Comparison of ENCODE assay signal across 25 cellular contexts in the genomic region with DNA sequence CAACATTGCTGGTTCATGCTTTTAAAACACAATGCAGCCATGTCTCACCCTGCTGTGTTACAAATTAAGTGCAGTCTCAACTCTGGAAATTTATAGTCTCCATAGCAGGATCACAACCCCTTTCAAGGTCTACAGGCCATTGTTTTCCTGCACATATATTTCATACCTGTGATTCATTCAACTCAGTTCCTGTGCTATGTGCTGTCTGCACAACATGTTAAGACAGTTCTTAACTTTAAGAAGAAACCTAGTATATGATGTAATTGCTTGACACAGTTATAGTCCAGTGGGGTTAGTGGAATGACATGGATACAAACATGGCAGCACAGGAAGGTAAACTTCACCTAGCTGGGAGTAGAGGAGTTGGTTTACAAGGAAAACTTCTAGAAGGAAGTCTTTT.
"Had no signal": no experiment of that assay in that cellular context is flagged by ENCODE, and none has a peak within 500 bp of the region (broad histone marks: within the 10 kb centered on the region; RNA-seq: fewer than 3 reads in every experiment).

No MANE protein-coding gene starts in this region.

- H3K36me3 ChIP-seq: left lung, lower lobe of right lung, ovary, right atrium auricular region, right lobe of liver, tibial nerve, uterus had no signal

- H3K36me3 Mint-ChIP-seq: natural killer cell treated with Interleukin-12 subunit alpha and Interleukin-12 subunit beta and Interleukin-15 and Interleukin-18, amount 100 ng/mL, for 72 hours; stimulated activated memory B cell treated with anti-CD40 and anti-IgM and Interleukin-4, amounts not matched to agents 10 μg/mL and 1 μg/mL and 100 μg/mL, for 72 hours; type B pancreatic cell had no signal

- H3K27ac Mint-ChIP-seq: naive thymus-derived CD4-positive, alpha-beta T cell; natural killer cell treated with Interleukin-12 subunit alpha and Interleukin-12 subunit beta and Interleukin-15 and Interleukin-18, amount 100 ng/mL, for 72 hours; progenitor cell of endocrine pancreas; stimulated activated memory B cell treated with anti-CD40 and anti-IgM and Interleukin-4, amounts not matched to agents 10 μg/mL and 1 μg/mL and 100 μg/mL, for 72 hours; stimulated activated naive CD8-positive, alpha-beta T cell treated with anti-CD3 and anti-CD28 coated beads, Interleukin-15, amount 100 ng/mL, for 72 hours; type B pancreatic cell had no signal

- H3K4me1 Mint-ChIP-seq: naive thymus-derived CD4-positive, alpha-beta T cell; stimulated activated memory B cell treated with anti-CD40 and anti-IgM and Interleukin-4, amounts not matched to agents 10 μg/mL and 1 μg/mL and 100 μg/mL, for 72 hours; stimulated activated naive CD8-positive, alpha-beta T cell treated with anti-CD3 and anti-CD28 coated beads, Interleukin-15, amount 100 ng/mL, for 72 hours had no signal

- H3K4me3 ChIP-seq: left lung, lower lobe of right lung, mucosa of descending colon, ovary, right atrium auricular region, right lobe of liver, smooth muscle cell, tibial nerve, uterus had no signal

- H3K27ac ChIP-seq: left lung, lower lobe of right lung, ovary, right atrium auricular region, right lobe of liver, tibial nerve, uterus had no signal

- H3K4me1 ChIP-seq: left lung, lower lobe of right lung, right atrium auricular region, right lobe of liver, tibial nerve, uterus had no signal

- ATAC-seq: left colon; left lung; lower lobe of right lung; mucosa of descending colon; naive thymus-derived CD4-positive, alpha-beta T cell; natural killer cell treated with Interleukin-12 subunit alpha and Interleukin-12 subunit beta and Interleukin-15 and Interleukin-18, amount 100 ng/mL, for 72 hours; right lobe of liver; stimulated activated memory B cell treated with anti-CD40 and anti-IgM and Interleukin-4, amounts not matched to agents 10 μg/mL and 1 μg/mL and 100 μg/mL, for 72 hours; stimulated activated naive CD8-positive, alpha-beta T cell treated with anti-CD3 and anti-CD28 coated beads, Interleukin-15, amount 100 ng/mL, for 72 hours had no signal

- DNase-seq: kidney; left colon; left lung; lower lobe of right lung; mesendoderm; midbrain; mucosa of descending colon; naive thymus-derived CD4-positive, alpha-beta T cell; ovary; right lobe of liver; stimulated activated CD4-positive, alpha-beta T cell treated with anti-CD3 and anti-CD28 coated beads, Interleukin-1b, Interleukin-23, amount 100 ng/mL, for 48 hours; stimulated activated CD4-positive, alpha-beta T cell treated with anti-CD3 and anti-CD28 coated beads, Interleukin-2, amount 100 ng/mL, for 48 hours; stimulated activated CD4-positive, alpha-beta T cell treated with anti-CD3 and anti-CD28 coated beads, Interleukin-4, amount 100 ng/mL, for 4 hours; stimulated activated CD8-positive, alpha-beta memory T cell treated with anti-CD3 and anti-CD28 coated beads, Interleukin-4, amount 100 ng/mL, for 48 hours; stimulated activated naive CD4-positive, alpha-beta T cell treated with Interleukin-2 at 50 U/mL for 16 hours; stimulated activated naive CD8-positive, alpha-beta T cell treated with anti-CD3 and anti-CD28 coated beads, Interleukin-15, amount 100 ng/mL, for 72 hours; substantia nigra; uterus had no signal

- H3K4me2 ChIP-seq: smooth muscle cell had no signal

- H3K27me3 Mint-ChIP-seq: natural killer cell treated with Interleukin-12 subunit alpha and Interleukin-12 subunit beta and Interleukin-15 and Interleukin-18, amount 100 ng/mL, for 72 hours; progenitor cell of endocrine pancreas; stimulated activated memory B cell treated with anti-CD40 and anti-IgM and Interleukin-4, amounts not matched to agents 10 μg/mL and 1 μg/mL and 100 μg/mL, for 72 hours; stimulated activated naive CD8-positive, alpha-beta T cell treated with anti-CD3 and anti-CD28 coated beads, Interleukin-15, amount 100 ng/mL, for 72 hours; type B pancreatic cell had no signal

- H3K27me3 ChIP-seq: left lung, ovary, right atrium auricular region, right lobe of liver, tibial nerve, uterus had no signal

- H3K9me3 ChIP-seq: lower lobe of right lung, mucosa of descending colon, ovary, right atrium auricular region, right lobe of liver, uterus had no signal

- H3K4me3 Mint-ChIP-seq: naive thymus-derived CD4-positive, alpha-beta T cell; natural killer cell treated with Interleukin-12 subunit alpha and Interleukin-12 subunit beta and Interleukin-15 and Interleukin-18, amount 100 ng/mL, for 72 hours; stimulated activated memory B cell treated with anti-CD40 and anti-IgM and Interleukin-4, amounts not matched to agents 10 μg/mL and 1 μg/mL and 100 μg/mL, for 72 hours; stimulated activated naive CD8-positive, alpha-beta T cell treated with anti-CD3 and anti-CD28 coated beads, Interleukin-15, amount 100 ng/mL, for 72 hours; type B pancreatic cell had no signal

- FAIRE-seq: kidney had no signal
